22 cellular contexts compared by ENCODE assay signal in genomic region chr12:8956772-8957171, GRCh38. TPM values are rescaled to one million over a fixed set of nuclear protein-coding genes. Genes with fewer than 3 reads are reported as not detected.
"Had no signal": no experiment of that assay in that cellular context is flagged by ENCODE, and none has a peak within 500 bp of the region (broad histone marks: within the 10 kb centered on the region; RNA-seq: fewer than 3 reads in every experiment).

No MANE protein-coding gene starts in this region.

- H3K27ac Mint-ChIP-seq: activated CD4-positive, alpha-beta T cell treated with anti-CD3 and anti-CD28 coated beads, Interleukin-2, amount 10 ng/mL, durations not matched to agents 7 days and 5 days; activated naive CD8-positive, alpha-beta T cell treated with anti-CD3 and anti-CD28 coated beads for 36 hours had no signal

- DNase-seq: activated CD4-positive, alpha-beta T cell treated with anti-CD3 and anti-CD28 coated beads, Interleukin-2, amount 10 ng/mL, durations not matched to agents 7 days and 5 days; activated CD4-positive, CD25-positive, alpha-beta regulatory T cell; activated CD8-positive, alpha-beta memory T cell treated with anti-CD3 and anti-CD28 coated beads for 24 hours; activated CD8-positive, alpha-beta memory T cell treated with anti-CD3 and anti-CD28 coated beads, Interleukin-2, amount 50 U/mL, for 48 hours; activated effector memory CD4-positive, alpha-beta T cell treated with Interleukin-2 at 50 U/mL for 16 hours; activated naive CD8-positive, alpha-beta T cell treated with anti-CD3 and anti-CD28 coated beads for 36 hours; activated T-cell treated with anti-CD3 and anti-CD28 coated beads, Interleukin-2, amount 50 U/mL, for 48 hours; amygdala; caudate nucleus; colonic mucosa; erythroblast; foreskin melanocyte; glutamatergic neuron; hippocampal formation; islet precursor cell; stimulated activated CD4-positive, alpha-beta T cell treated with anti-CD3 and anti-CD28 coated beads, Interleukin-4, amount 100 ng/mL, for 1 hour; testis; upper lobe of right lung had no signal

- H3K4me1 ChIP-seq: colonic mucosa, pancreas, testis, upper lobe of right lung had no signal

- ATAC-seq: pancreas, sciatic nerve, upper lobe of right lung had no signal

- H3K9me3 ChIP-seq: colonic mucosa, neutrophil, pancreas, testis, upper lobe of right lung had no signal

- H3K27me3 ChIP-seq: colonic mucosa, neutrophil, pancreas, testis, upper lobe of right lung had no signal

- H3K4me3 ChIP-seq: colonic mucosa, pancreas, smooth muscle cell, testis, upper lobe of right lung had no signal

- H3K27me3 Mint-ChIP-seq: activated CD4-positive, alpha-beta T cell treated with anti-CD3 and anti-CD28 coated beads, Interleukin-2, amount 10 ng/mL, durations not matched to agents 7 days and 5 days; activated naive CD8-positive, alpha-beta T cell treated with anti-CD3 and anti-CD28 coated beads for 36 hours had no signal

- H3K4me3 Mint-ChIP-seq: activated CD4-positive, alpha-beta T cell treated with anti-CD3 and anti-CD28 coated beads, Interleukin-2, amount 10 ng/mL, durations not matched to agents 7 days and 5 days; activated naive CD8-positive, alpha-beta T cell treated with anti-CD3 and anti-CD28 coated beads for 36 hours had no signal

- H3K27ac ChIP-seq: colonic mucosa, neutrophil, pancreas, testis, upper lobe of right lung had no signal

- H3K36me3 ChIP-seq: colonic mucosa, neutrophil, pancreas, upper lobe of right lung had no signal

- H3K4me2 ChIP-seq: smooth muscle cell had no signal

RNA-seq across cellular contexts. Expression of gene KLRG1, which starts 32.6 kb away (rescaled TPM):
- polyA plus RNA-seq: smooth muscle cell had no signal
